24 cellular contexts compared by ENCODE assay signal in genomic region chr12:45353944-45354343, GRCh38.
DNase-seq lines count a peak whose midpoint lies in the region; ATAC-seq and TF ChIP-seq lines count a peak whose summit lies in the region.
"Had no signal": no experiment of that assay in that cellular context is flagged by ENCODE, and none has a peak within 500 bp of the region (broad histone marks: within the 10 kb centered on the region; RNA-seq: fewer than 3 reads in every experiment).

No MANE protein-coding gene starts in this region.

- TF ChIP-seq CTCF in CD4-positive, alpha-beta T cell (IDR thresholded peaks at IDR 0.05), result no peak
- no peak for TF ChIP-seq CTCF in upper lobe of left lung (IDR thresholded peaks at IDR 0.05)

- no peak overlapping the region for H3K4me3 Mint-ChIP-seq in CD4-positive, alpha-beta T cell
- no peak overlapping the region for H3K4me3 Mint-ChIP-seq in T-helper 17 cell
- no peak overlapping the region for H3K4me3 Mint-ChIP-seq in memory B cell

- no peaks in the 10 kb centered on the region for H3K9me3 ChIP-seq in CD4-positive, alpha-beta T cell (ENCODE audit: control insufficient read depth, low read length)
- H3K9me3 ChIP-seq in T-helper 17 cell (ENCODE audit: control insufficient read depth, low read length, poor library complexity, severe bottlenecking) (no peaks in the 10 kb centered on the region), upper lobe of left lung (no peaks in the 10 kb centered on the region)
- H3K9me3 ChIP-seq: left ventricle myocardium inferior, prostate gland had no signal

- intact Hi-C loops in CD4-positive, alpha-beta T cell (cut with DNase I, micrococcal nuclease), result no loop called here

- no peaks in the 10 kb centered on the region for H3K27me3 Mint-ChIP-seq in CD4-positive, alpha-beta T cell
- H3K27me3 Mint-ChIP-seq in T-helper 17 cell, result no peaks in the 10 kb centered on the region
- no peaks in the 10 kb centered on the region for H3K27me3 Mint-ChIP-seq in memory B cell

- POLR2A ChIA-PET in CD4-positive, alpha-beta T cell (lab: Charles Lee), result no interaction called here

- no peak overlapping the region for H3K4me3 ChIP-seq in upper lobe of left lung
- H3K4me3 ChIP-seq: dorsolateral prefrontal cortex, left ventricle myocardium inferior, prostate gland had no signal

- no peak for TF ChIP-seq POLR2A in upper lobe of left lung (IDR thresholded peaks at IDR 0.05)

- TF ChIP-seq EP300 in upper lobe of left lung (IDR thresholded peaks at IDR 0.05), result no peak

- DNase-seq in CD4-positive, alpha-beta T cell, result no peak
- DNase-seq in T-helper 17 cell, result no peak
- DNase-seq in memory B cell (ENCODE audit: low spot score in 2 of 2), result no peak
- no peak for DNase-seq in upper lobe of left lung
- no peak for DNase-seq in NCI-H1694 (lab: John Stamatoyannopoulos, UW)
- DNase-seq: activated CD4-positive, alpha-beta T cell treated with anti-CD3 and anti-CD28 coated beads, Interleukin-2, amount 50 U/mL, for 48 hours; aorta; central memory CD4-positive, alpha-beta T cell; dorsolateral prefrontal cortex; erythroblast; foreskin keratinocyte; GF-D8; hippocampal formation; left ventricle myocardium inferior; NCI-H1105 treated with DMSO at 0.1 percent for 48 hours; NCI-H2081; NCI-H510A; T-helper 9 cell had no signal

- H3K27ac ChIP-seq in CD4-positive, alpha-beta T cell (ENCODE audit: low read depth, low read length), result no peak overlapping the region
- no peak overlapping the region for H3K27ac ChIP-seq in upper lobe of left lung
- H3K27ac ChIP-seq: C4-2B, dorsolateral prefrontal cortex, foreskin keratinocyte, left ventricle myocardium inferior, prostate gland had no signal

- 88 to 92% methylated on average over 2 of the region's 2 CpGs for WGBS in upper lobe of left lung, 2 donors

- H3K27ac Mint-ChIP-seq in CD4-positive, alpha-beta T cell, result peak overlapping the region; percentile 10
- peak overlapping the region; percentile 59 for H3K27ac Mint-ChIP-seq in T-helper 17 cell
- peak overlapping the region; percentile 28 for H3K27ac Mint-ChIP-seq in memory B cell

- ATAC-seq in CD4-positive, alpha-beta T cell (ENCODE audit: poor library complexity), result no peak
- peak; percentile 9 for ATAC-seq in GM18517 (IDR thresholded peaks at IDR 0.05; ENCODE audit: unreplicated experiment)
- ATAC-seq in T-helper 17 cell, result no peak
- no peak for ATAC-seq in memory B cell (ENCODE audit: low read depth)
- ATAC-seq in upper lobe of left lung (ENCODE audit: low FRiP score in 2 of 2), result no peak
- ATAC-seq in HG03108 (IDR thresholded peaks at IDR 0.05; ENCODE audit: unreplicated experiment), result no peak
- ATAC-seq in GM18873 (IDR thresholded peaks at IDR 0.05; ENCODE audit: low FRiP score, unreplicated experiment), result no peak
- ATAC-seq: foreskin keratinocyte, HepG2 had no signal

- CTCF ChIA-PET in CD4-positive, alpha-beta T cell (lab: Charles Lee), result no interaction called here

- H3K4me1 Mint-ChIP-seq in CD4-positive, alpha-beta T cell (ENCODE audit: low read depth), result peaks cover 11% of the 10 kb centered on the region
- peaks cover 21% of the 10 kb centered on the region for H3K4me1 Mint-ChIP-seq in T-helper 17 cell
- peaks cover 6% of the 10 kb centered on the region for H3K4me1 Mint-ChIP-seq in memory B cell

- peaks cover 4 to 45% (median 8%) of the 10 kb centered on the region in 4 donors for H3K36me3 ChIP-seq in upper lobe of left lung
- H3K36me3 ChIP-seq: prostate gland had no signal

- H3K4me1 ChIP-seq in upper lobe of left lung, result peaks cover 0 to 4% (median 2%) of the 10 kb centered on the region in 4 donors
- H3K4me1 ChIP-seq: foreskin keratinocyte, prostate gland had no signal

- H3K9me3 Mint-ChIP-seq in CD4-positive, alpha-beta T cell, result no peaks in the 10 kb centered on the region
- H3K9me3 Mint-ChIP-seq in memory B cell, result peaks cover 1% of the 10 kb centered on the region

- H3K36me3 Mint-ChIP-seq in CD4-positive, alpha-beta T cell (ENCODE audit: low read depth), result peaks cover 88% of the 10 kb centered on the region
- H3K36me3 Mint-ChIP-seq in T-helper 17 cell (ENCODE audit: low read depth) (peaks cover 23% of the 10 kb centered on the region), memory B cell (peaks cover 47% of the 10 kb centered on the region)

- H3K27me3 ChIP-seq in CD4-positive, alpha-beta T cell (ENCODE audit: control insufficient read depth, insufficient read depth, low read length), result no peaks in the 10 kb centered on the region
- no peaks in the 10 kb centered on the region for H3K27me3 ChIP-seq in upper lobe of left lung
- H3K27me3 ChIP-seq: dorsolateral prefrontal cortex, foreskin keratinocyte had no signal
